Comparison of ENCODE assay signal across 1 cellular context in genomic region chr2:237279012-237279768, GRCh38.
TF ChIP-seq lines count a peak whose summit lies in the region.

No MANE protein-coding gene starts in this region.

TF ChIP-seq in HepG2, 621 proteins besides CTCF, POLR2A, EP300 and RAD21 (continued from another document):
- TF ChIP-seq LRRFIP1 (CRISPR knock-in tag; conservative IDR thresholded peaks at IDR 0.05) (no peak), CBX1 (IDR thresholded peaks at IDR 0.05; ENCODE audit: low read depth) (no peak), ATF2 (CRISPR knock-in tag; IDR thresholded peaks at IDR 0.05) (no peak)
